8 cellular contexts compared by ENCODE assay signal in genomic region chr10:80498833-80499671, GRCh38. TPM values are rescaled to one million over a fixed set of nuclear protein-coding genes. Genes with fewer than 3 reads are reported as not detected.
A peak's percentile ranks its signal among the peaks of the same experiment; 100 is the strongest.
DNase-seq lines count a peak whose midpoint lies in the region; ATAC-seq and TF ChIP-seq lines count a peak whose summit lies in the region.

No MANE protein-coding gene starts in this region.

- 19 to 23% methylated on average over 14 of the region's 14 CpGs for WGBS in lung, 2 donors

- DNase-seq in HuH-7.5 (ENCODE audit: low spot score) (peak; percentile 47), dermis microvascular lymphatic vessel endothelial cell (ENCODE audit: low read depth in 2 of 2) (peak; percentile 77 to 90), lung (ENCODE audit: low spot score) (peak; percentile 92), NCI-H510A treated with DMSO at 0.1 percent for 48 hours (lab: John Stamatoyannopoulos, UW) (no peak)
- DNase-seq in activated CD4-positive, alpha-beta T cell treated with anti-CD3 and anti-CD28 coated beads, Interleukin-2, amount 10 ng/mL, durations not matched to agents 24 days and 14 days, result peak; percentile 82
- peak in 2 of 3 donors; percentile 67 to 69 for DNase-seq in stimulated activated CD4-positive, alpha-beta T cell treated with anti-CD3 and anti-CD28 coated beads, TNF-alpha, amount 100 ng/mL, for 48 hours (ENCODE audit: low read depth in 3 of 3)

- H3K27me3 Mint-ChIP-seq in activated CD4-positive, alpha-beta T cell treated with anti-CD3 and anti-CD28 coated beads, Interleukin-2, amount 10 ng/mL, durations not matched to agents 24 days and 14 days, result no peaks in the 10 kb centered on the region

- intact Hi-C loops in activated CD4-positive, alpha-beta T cell treated with anti-CD3 and anti-CD28 coated beads, Interleukin-2, amount 10 ng/mL, durations not matched to agents 24 days and 14 days (cut with micrococcal nuclease), result loop anchor here (1.0 kb wide), 1 partner anchor 11 kb away; no protein-coding TSS in a partner anchor

- no peaks in the 10 kb centered on the region for H3K9me3 ChIP-seq in lung (ENCODE audit: control insufficient read depth in 2 of 2, insufficient read depth in 1 of 2, low read length in 1 of 2)

- peaks cover 39% of the 10 kb centered on the region for H3K36me3 Mint-ChIP-seq in activated CD4-positive, alpha-beta T cell treated with anti-CD3 and anti-CD28 coated beads, Interleukin-2, amount 10 ng/mL, durations not matched to agents 24 days and 14 days (ENCODE audit: low read depth)

- H3K27me3 ChIP-seq in lung (ENCODE audit: control insufficient read depth, insufficient read depth), result no peaks in the 10 kb centered on the region

- H3K4me1 Mint-ChIP-seq in activated CD4-positive, alpha-beta T cell treated with anti-CD3 and anti-CD28 coated beads, Interleukin-2, amount 10 ng/mL, durations not matched to agents 24 days and 14 days, result peaks cover 83% of the 10 kb centered on the region

- ATAC-seq in lung (ENCODE audit: insufficient read depth, low FRiP score) (peak; percentile 81), HG03342 (IDR thresholded peaks at IDR 0.05; ENCODE audit: unreplicated experiment) (no peak)

- H3K4me3 ChIP-seq in lung, result no peak overlapping the region

- TF ChIP-seq CTCF in C4-2B (conservative IDR thresholded peaks at IDR 0.05), result no peak
- TF ChIP-seq CTCF in lung (IDR thresholded peaks at IDR 0.05; ENCODE audit: control extremely low read depth, extremely low read depth), result no peak

- peak overlapping the region; percentile 39 for H3K27ac ChIP-seq in C4-2B
- H3K27ac ChIP-seq in lung (ENCODE audit: low read depth in 1 of 2, low read length in 1 of 2), result peak overlapping the region; percentile 75 to 91

- peaks cover 31 to 65% of the 10 kb centered on the region in 2 donors for H3K4me1 ChIP-seq in lung (ENCODE audit: control insufficient read depth in 2 of 2, insufficient read depth in 2 of 2, low read length in 2 of 2)

- H3K36me3 ChIP-seq in lung (ENCODE audit: control insufficient read depth in 2 of 2, insufficient read depth in 2 of 2, low read length in 2 of 2), result peaks cover 0 to 6% of the 10 kb centered on the region in 2 donors

- H3K4me3 Mint-ChIP-seq in activated CD4-positive, alpha-beta T cell treated with anti-CD3 and anti-CD28 coated beads, Interleukin-2, amount 10 ng/mL, durations not matched to agents 24 days and 14 days, result peak overlapping the region; percentile 75

- H3K9me3 Mint-ChIP-seq in activated CD4-positive, alpha-beta T cell treated with anti-CD3 and anti-CD28 coated beads, Interleukin-2, amount 10 ng/mL, durations not matched to agents 24 days and 14 days, result peaks cover 7% of the 10 kb centered on the region

- H3K27ac Mint-ChIP-seq in activated CD4-positive, alpha-beta T cell treated with anti-CD3 and anti-CD28 coated beads, Interleukin-2, amount 10 ng/mL, durations not matched to agents 24 days and 14 days, result peak overlapping the region; percentile 95

RNA-seq across cellular contexts. Expression of gene SH2D4B, which starts 38.6 kb away (rescaled TPM):
- 0.19 and 0.23 TPM in 2 replicates for total RNA-seq in activated CD4-positive, alpha-beta T cell treated with anti-CD3 and anti-CD28 coated beads, Interleukin-2, amount 10 ng/mL, durations not matched to agents 24 days and 14 days
- total RNA-seq in dermis microvascular lymphatic vessel endothelial cell, result under 0.01 and 0.13 TPM in 2 replicates
- under 1 TPM; 0.12 to 0.28 TPM for total RNA-seq in lung
- polyA plus RNA-seq in lung, result under 1 TPM; 0.20 to 0.23 TPM

RNA-seq across cellular contexts. Expression of gene TSPAN14, which starts 44.9 kb away (rescaled TPM):
- 57.8 and 61.7 TPM in 2 replicates for total RNA-seq in activated CD4-positive, alpha-beta T cell treated with anti-CD3 and anti-CD28 coated beads, Interleukin-2, amount 10 ng/mL, durations not matched to agents 24 days and 14 days
- total RNA-seq in dermis microvascular lymphatic vessel endothelial cell (49.9 and 96.0 TPM in 2 replicates), lung (100 to 1,000 TPM in 1 of 2 donors, 10 to 100 TPM in 1; 67.3 to 164 TPM)
- 100 to 1,000 TPM in 1 of 2 donors, 10 to 100 TPM in 1; 40.9 to 187 TPM for polyA plus RNA-seq in lung
